Comparison of ENCODE assay signal across 1 cellular context in genomic region chr19:45001087-45001739, GRCh38.
TF ChIP-seq lines count a peak whose summit lies in the region.

Gene RELB (plus strand): TSS chr19:45001464. CDS start chr19:45001580, 116 bp downstream.

TF ChIP-seq in K562, 482 proteins besides CTCF, POLR2A, EP300 and RAD21 (continued from another document and continues in another):
- TF ChIP-seq PBX2 (CRISPR knock-in tag; IDR thresholded peaks at IDR 0.05; ENCODE audit: low read depth) (no peak), PBX2 (tag; conservative IDR thresholded peaks at IDR 0.05; ENCODE audit: low read depth) (no peak), RB1 (IDR thresholded peaks at IDR 0.05; ENCODE audit: low read depth) (peak; percentile 77), PTBP1 (IDR thresholded peaks at IDR 0.05; ENCODE audit: low read depth, low read length) (0 out of 2 replicates have a peak, but pooled peaks have one; percentile 41), GMEB1 (CRISPR knock-in tag; IDR thresholded peaks at IDR 0.05) (peak; percentile 47; the same call in 1 of the 2 replicates), CAMTA2 (CRISPR knock-in tag; conservative IDR thresholded peaks at IDR 0.05) (no peak), HMBOX1 (IDR thresholded peaks at IDR 0.05) (no peak), NFATC3 (IDR thresholded peaks at IDR 0.05) (no peak), ZKSCAN1 (IDR thresholded peaks at IDR 0.05; ENCODE audit: low read depth, low read length) (0 out of 2 replicates have a peak, but pooled peaks have one; percentile 14), ZKSCAN8 (CRISPR knock-in tag; IDR thresholded peaks at IDR 0.05) (no peak), CBX8 (IDR thresholded peaks at IDR 0.05; ENCODE audit: borderline replicate concordance, extremely low read depth, low read depth, low read length, poor library complexity, severe bottlenecking) (no peak), TFE3 (CRISPR knock-in tag; IDR thresholded peaks at IDR 0.05) (peak; percentile 99), ETS1 (conservative IDR thresholded peaks at IDR 0.05; ENCODE audit: control insufficient read depth, low read depth, low read length) (no peak), DACH1 (IDR thresholded peaks at IDR 0.05; ENCODE audit: partially characterized antibody) (no peak), POLR3A (IDR thresholded peaks at IDR 0.05; ENCODE audit: borderline replicate concordance, extremely low read depth, insufficient read depth, insufficient read length) (no peak), TBP (optimal IDR thresholded peaks at IDR 0.05; ENCODE audit: low read depth, low read length) (peak; percentile 23), ARID4B (CRISPR knock-in tag; IDR thresholded peaks at IDR 0.05) (peak; percentile 66), KDM1A (IDR thresholded peaks at IDR 0.05) (peak in 1 of 2 experiments; percentile 48; a peak in 1 of 4 replicates), JUNB (CRISPR knock-in tag; conservative IDR thresholded peaks at IDR 0.05) (no peak), RHOXF2B (CRISPR knock-in tag; conservative IDR thresholded peaks at IDR 0.05) (no peak), ILK (tag; IDR thresholded peaks at IDR 0.05; ENCODE audit: borderline replicate concordance, low read depth) (no peak), U2AF1 (optimal IDR thresholded peaks at IDR 0.05; ENCODE audit: low read depth, low read length) (no peak), ZNF395 (CRISPR knock-in tag; IDR thresholded peaks at IDR 0.05) (no peak; the same call in 1 of the 2 replicates), CBFA2T2 (conservative IDR thresholded peaks at IDR 0.05) (peak; percentile 86), E2F1 (CRISPR knock-in tag; IDR thresholded peaks at IDR 0.05) (no peak), FOS (IDR thresholded peaks at IDR 0.05; ENCODE audit: extremely low read depth, insufficient read length) (no peak), EHMT2 (IDR thresholded peaks at IDR 0.05) (no peak), ATF6 (CRISPR knock-in tag; IDR thresholded peaks at IDR 0.05) (no peak), MNT (conservative IDR thresholded peaks at IDR 0.05) (peak in 1 of 2 experiments; percentile 58; a peak in 2 of 4 replicates), HNRNPL (IDR thresholded peaks at IDR 0.05; ENCODE audit: low read depth, low read length) (no peak), IRF1 (CRISPR knock-in tag; IDR thresholded peaks at IDR 0.05; ENCODE audit: borderline replicate concordance) (no peak), GATAD2B (IDR thresholded peaks at IDR 0.05; ENCODE audit: borderline replicate concordance) (no peak), RCOR1 (IDR thresholded peaks at IDR 0.05; ENCODE audit: borderline replicate concordance in 1 of 2, low read depth in 2 of 2, low read length in 2 of 2) (peak in 1 of 2 experiments; percentile 68; a peak in 2 of 4 replicates), TBL1XR1 (IDR thresholded peaks at IDR 0.05; ENCODE audit: low read length in 2 of 2) (peak in 1 of 2 experiments; percentile 41; a peak in 1 of 4 replicates), RBM15 (IDR thresholded peaks at IDR 0.05; ENCODE audit: insufficient read depth, low read length) (no peak), ZNF431 (CRISPR knock-in tag; IDR thresholded peaks at IDR 0.05) (no peak), CTBP1 (IDR thresholded peaks at IDR 0.05; ENCODE audit: borderline replicate concordance) (peak; percentile 39; the same call in 1 of the 2 replicates), ARHGAP35 (IDR thresholded peaks at IDR 0.05; ENCODE audit: partially characterized antibody) (no peak)
